ENCODE assay signal across 2 cellular contexts in genomic region chr9:96510258-96510657, GRCh38.
TF ChIP-seq lines count a peak whose summit lies in the region.

No MANE protein-coding gene starts in this region.

TF ChIP-seq in GM23338, 12 proteins besides CTCF, POLR2A, EP300 and RAD21 (continued from another document):
- TF ChIP-seq REST (IDR thresholded peaks at IDR 0.05; ENCODE audit: unreplicated experiment) (no peak), ZNF114 (CRISPR knock-in tag; IDR thresholded peaks at IDR 0.05) (no peak), ETS1 (IDR thresholded peaks at IDR 0.05) (no peak), ZNF462 (CRISPR knock-in tag; IDR thresholded peaks at IDR 0.05) (no peak), ZNF331 (CRISPR knock-in tag; IDR thresholded peaks at IDR 0.05; ENCODE audit: low read depth) (no peak), JUNB (IDR thresholded peaks at IDR 0.05; ENCODE audit: unreplicated experiment) (no peak), EZH2 (IDR thresholded peaks at IDR 0.05; ENCODE audit: low read depth, unreplicated experiment) (no peak), POLR2AphosphoS5 (IDR thresholded peaks at IDR 0.05; ENCODE audit: low read depth) (no peak), EZH2phosphoT487 (IDR thresholded peaks at IDR 0.05; ENCODE audit: unreplicated experiment) (no peak), STAT1 (IDR thresholded peaks at IDR 0.05; ENCODE audit: unreplicated experiment) (no peak), NANOG (IDR thresholded peaks at IDR 0.05; ENCODE audit: borderline replicate concordance) (no peak)

TF ChIP-seq in WTC11, 78 proteins besides CTCF, POLR2A, EP300 and RAD21 (continued from another document):
- TF ChIP-seq CDX4 (CRISPR knock-in tag; IDR thresholded peaks at IDR 0.05; ENCODE audit: borderline replicate concordance) = no peak
- TF ChIP-seq AFF4 (CRISPR knock-in tag; IDR thresholded peaks at IDR 0.05; ENCODE audit: borderline replicate concordance) = no peak
- TF ChIP-seq ATF3 (CRISPR knock-in tag; conservative IDR thresholded peaks at IDR 0.05) = no peak
- TF ChIP-seq TCF7 (CRISPR knock-in tag; IDR thresholded peaks at IDR 0.05; ENCODE audit: low read depth) = no peak
- no peak for TF ChIP-seq NFATC4 (CRISPR knock-in tag; IDR thresholded peaks at IDR 0.05)
- no peak for TF ChIP-seq HMGXB4 (CRISPR knock-in tag; IDR thresholded peaks at IDR 0.05)
- no peak for TF ChIP-seq SMAD4 (CRISPR knock-in tag; IDR thresholded peaks at IDR 0.05)
- no peak for TF ChIP-seq STAT6 (CRISPR knock-in tag; conservative IDR thresholded peaks at IDR 0.05; ENCODE audit: low read depth)
- TF ChIP-seq ATF2 (CRISPR knock-in tag; IDR thresholded peaks at IDR 0.05; ENCODE audit: borderline replicate concordance, low read depth) = no peak
- no peak for TF ChIP-seq FOXK1 (CRISPR knock-in tag; IDR thresholded peaks at IDR 0.05)
- no peak for TF ChIP-seq FOXJ3 (CRISPR knock-in tag; IDR thresholded peaks at IDR 0.05; ENCODE audit: borderline replicate concordance)
- TF ChIP-seq NR2C2 (CRISPR knock-in tag; IDR thresholded peaks at IDR 0.05) = no peak
